In genomic region chr13:80509264-80509663, GRCh38 we compare ENCODE assay signal across 27 cellular contexts.
"Had no signal": no experiment of that assay in that cellular context is flagged by ENCODE, and none has a peak within 500 bp of the region (broad histone marks: within the 10 kb centered on the region; RNA-seq: fewer than 3 reads in every experiment).

No MANE protein-coding gene starts in this region.

- H3K27ac ChIP-seq: neutrophil, ovary, parathyroid adenoma, psoas muscle, right lobe of liver, sigmoid colon, stomach, suprapubic skin, testis, tibial artery, transverse colon, upper lobe of right lung, uterus had no signal

- H3K27me3 ChIP-seq: neutrophil, ovary, right lobe of liver, sigmoid colon, stomach, suprapubic skin, testis, tibial artery, transverse colon, upper lobe of right lung, uterus had no signal

- DNase-seq: naive thymus-derived CD8-positive, alpha-beta T cell; nephron progenitor cell; nucleus accumbens; ovary; posterior cingulate gyrus; psoas muscle; right cardiac atrium; right lobe of liver; sigmoid colon; small intestine; stimulated activated CD4-positive, alpha-beta T cell treated with anti-CD3 and anti-CD28 coated beads, Interleukin-15, amount 100 ng/mL, for 24 hours; stimulated activated CD4-positive, alpha-beta T cell treated with anti-CD3 and anti-CD28 coated beads, Interleukin-2, amount 100 ng/mL, for 24 hours; stimulated activated CD4-positive, alpha-beta T cell treated with anti-CD3 and anti-CD28 coated beads, Interleukin-2, amount 100 ng/mL, for 48 hours; stimulated activated CD4-positive, alpha-beta T cell treated with anti-CD3 and anti-CD28 coated beads, Interleukin-4, amount 100 ng/mL, for 24 hours; stimulated activated naive B cell treated with anti-CD40 and anti-IgM and Interleukin-4, amounts not matched to agents 10 μg/mL and 1 μg/mL and 100 μg/mL, for 72 hours; stimulated activated naive CD4-positive, alpha-beta T cell treated with Interleukin-2 at 50 U/mL for 16 hours; stomach; testis; tibial artery; transverse colon; upper lobe of right lung; uterus had no signal

- H3K36me3 ChIP-seq: neutrophil, ovary, right lobe of liver, sigmoid colon, stomach, suprapubic skin, tibial artery, transverse colon, upper lobe of right lung, uterus had no signal

- ATAC-seq: naive thymus-derived CD8-positive, alpha-beta T cell; natural killer cell treated with Interleukin-12 subunit alpha and Interleukin-12 subunit beta and Interleukin-15 and Interleukin-18, amount 100 ng/mL, for 72 hours; psoas muscle; right cardiac atrium; right lobe of liver; stimulated activated effector memory CD8-positive, alpha-beta T cell treated with anti-CD3 and anti-CD28 coated beads, Interleukin-12 subunit alpha, Interleukin-12 subunit beta, amount 100 ng/mL, for 72 hours; stimulated activated naive B cell treated with anti-CD40 and anti-IgM and Interleukin-4, amounts not matched to agents 10 μg/mL and 1 μg/mL and 100 μg/mL, for 72 hours; upper lobe of right lung had no signal

- H3K4me3 ChIP-seq: ovary, psoas muscle, right lobe of liver, sigmoid colon, stomach, suprapubic skin, testis, tibial artery, transverse colon, upper lobe of right lung, uterus had no signal

- FAIRE-seq: small intestine had no signal
